9 cellular contexts compared by ENCODE assay signal in the genomic region with DNA sequence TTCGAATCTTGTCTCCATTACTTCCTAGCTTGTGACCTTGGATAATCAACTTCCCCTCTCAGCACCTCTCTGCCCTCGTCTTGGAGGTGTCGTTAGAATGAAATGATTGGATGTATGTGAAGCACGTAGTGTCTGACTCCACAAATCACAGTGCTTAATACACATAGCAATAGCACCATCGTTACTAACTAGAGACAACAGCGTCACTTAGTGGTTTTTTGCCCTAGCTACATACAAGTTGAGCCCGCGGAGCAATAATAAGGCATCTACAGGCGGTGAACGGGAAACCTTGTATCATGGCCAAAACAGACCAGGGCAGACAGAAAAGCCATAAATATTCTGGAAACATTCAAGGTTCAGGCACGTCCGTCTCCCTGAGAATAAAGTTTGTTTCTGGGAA.
DNase-seq lines count a peak whose midpoint lies in the region; ATAC-seq and TF ChIP-seq lines count a peak whose summit lies in the region.
"Had no signal": no experiment of that assay in that cellular context is flagged by ENCODE, and none has a peak within 500 bp of the region (broad histone marks: within the 10 kb centered on the region; RNA-seq: fewer than 3 reads in every experiment).

No MANE protein-coding gene starts in this region.

- DNase-seq in NCI-H2227 treated with DMSO at 0.1 percent for 48 hours (lab: John Stamatoyannopoulos, UW) (peak; percentile 85), astrocyte of the cerebellum (ENCODE audit: low read depth) (peak; percentile 5), cerebellar nuclear complex (lab: John Stamatoyannopoulos, UW) (no peak)
- no peak for DNase-seq in activated CD8-positive, alpha-beta memory T cell treated with anti-CD3 and anti-CD28 coated beads, Interleukin-2, amount 50 U/mL, for 4 hours
- DNase-seq: activated T-cell treated with anti-CD3 and anti-CD28 coated beads, Interleukin-2, amount 50 U/mL, for 4 hours had no signal

- no peaks in the 10 kb centered on the region for H3K9me3 Mint-ChIP-seq in nephron
- H3K9me3 Mint-ChIP-seq: activated T-cell treated with anti-CD3 and anti-CD28 coated beads, Interleukin-2, amount 50 U/mL, for 4 hours had no signal

- no peak overlapping the region for H3K4me3 ChIP-seq in astrocyte of the cerebellum (ENCODE audit: low read depth, low read length)

- H3K4me1 Mint-ChIP-seq in nephron, result no peaks in the 10 kb centered on the region

- TF ChIP-seq CTCF in GM12872 (IDR thresholded peaks at IDR 0.05; ENCODE audit: insufficient read depth, low read depth, low read length) (peak; percentile 39; the same call in 1 of the 3 replicates), astrocyte of the cerebellum (IDR thresholded peaks at IDR 0.05; ENCODE audit: low read depth, low read length, missing control alignments) (peak; percentile 28), nephron (IDR thresholded peaks at IDR 0.05; ENCODE audit: unreplicated experiment in 3 of 3) (peak; percentile 17 to 18 (median 17))

- H3K27me3 Mint-ChIP-seq in nephron (ENCODE audit: low read depth), result peaks cover 39% of the 10 kb centered on the region

- in situ Hi-C loops in astrocyte of the cerebellum (cut with HindIII; ENCODE audit: low sequenced_read_pairs), result no loop called here

- ATAC-seq in GM19397 (IDR thresholded peaks at IDR 0.05; ENCODE audit: unreplicated experiment), result no peak
- ATAC-seq in HG03520 (IDR thresholded peaks at IDR 0.05; ENCODE audit: unreplicated experiment), result no peak
- ATAC-seq: activated T-cell treated with anti-CD3 and anti-CD28 coated beads, Interleukin-2, amount 50 U/mL, for 4 hours had no signal

- no peak overlapping the region for H3K4me3 Mint-ChIP-seq in nephron
- H3K4me3 Mint-ChIP-seq: activated T-cell treated with anti-CD3 and anti-CD28 coated beads, Interleukin-2, amount 50 U/mL, for 4 hours had no signal

- H3K27ac Mint-ChIP-seq in nephron, result no peak overlapping the region

- no peaks in the 10 kb centered on the region for H3K36me3 Mint-ChIP-seq in nephron (ENCODE audit: low read depth)

Comparison
In these comparisons a context has a peak if more than half of its experiments do, and no peak if none do; other contexts are left out.
1. DNase-seq: peak in NCI-H2227 treated with DMSO at 0.1 percent for 48 hours (single experiment) and astrocyte of the cerebellum (single experiment); none in cerebellar nuclear complex (0 of 2) and activated CD8-positive, alpha-beta memory T cell treated with anti-CD3 and anti-CD28 coated beads, Interleukin-2, amount 50 U/mL, for 4 hours (single experiment).
2. Peak in every context shown above with its lines, with median percentiles within 50 percentile points of each other: CTCF ChIP-seq.